Comparison of ENCODE assay signal across 21 cellular contexts in the genomic region with DNA sequence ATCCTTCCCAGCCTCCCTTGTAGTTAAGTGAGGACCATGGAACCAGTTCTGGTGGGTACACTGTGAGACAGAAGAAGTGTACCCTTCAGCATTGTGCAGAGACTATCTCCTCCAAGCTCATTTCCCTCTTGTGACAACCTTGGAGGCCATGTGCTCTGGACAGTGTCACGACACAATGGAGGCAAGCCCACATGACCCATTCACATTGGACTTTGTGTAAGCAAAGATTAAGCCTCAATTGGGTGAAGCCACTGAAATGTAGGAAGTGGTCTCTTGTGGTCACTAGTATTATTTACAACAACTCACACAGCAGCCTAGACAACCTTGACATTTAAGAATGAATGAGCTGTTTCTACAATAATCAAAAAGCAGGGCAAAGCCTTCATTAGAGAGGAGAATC.
A peak's percentile ranks its signal among the peaks of the same experiment; 100 is the strongest.
DNase-seq lines count a peak whose midpoint lies in the region; ATAC-seq, FAIRE-seq and TF ChIP-seq lines count a peak whose summit lies in the region.
"Had no signal": no experiment of that assay in that cellular context is flagged by ENCODE, and none has a peak within 500 bp of the region (broad histone marks: within the 10 kb centered on the region; RNA-seq: fewer than 3 reads in every experiment).

No MANE protein-coding gene starts in this region.

- TF ChIP-seq CTCF in H1 (IDR thresholded peaks at IDR 0.05; ENCODE audit: control extremely low read depth in 1 of 3, insufficient read depth in 1 of 3, low read depth in 1 of 3, low read length in 3 of 3), result no peak

- no peaks in the 10 kb centered on the region for H3K36me3 Mint-ChIP-seq in stimulated activated effector memory CD8-positive, alpha-beta T cell treated with anti-CD3 and anti-CD28 coated beads, Interleukin-12 subunit alpha, Interleukin-12 subunit beta, amount 100 ng/mL, for 72 hours
- H3K36me3 Mint-ChIP-seq: CD4-positive, CD25-positive, alpha-beta regulatory T cell had no signal

- no peak overlapping the region for H4K5ac ChIP-seq in H1 (ENCODE audit: insufficient read length, low read depth, low read length)

- H4K91ac ChIP-seq in H1 (replicated peaks; ENCODE audit: insufficient read length, low read length), result no peak overlapping the region

- TF ChIP-seq POLR2A in H1 (IDR thresholded peaks at IDR 0.05; ENCODE audit: control extremely low read depth in 1 of 2, low read depth in 2 of 2, low read length in 2 of 2), result no peak

- no peaks in the 10 kb centered on the region for H3K9me3 ChIP-seq in H1 (ENCODE audit: insufficient read depth in 2 of 2, low read depth in 1 of 2, low read length in 1 of 2)

- H3K4me3 ChIP-seq in H1 (ENCODE audit: extremely low read depth in 1 of 4, insufficient read depth in 2 of 4, low read depth in 3 of 4, low read length in 4 of 4), result no peak overlapping the region

- no peak for TF ChIP-seq RAD21 in H1 (IDR thresholded peaks at IDR 0.05 in 1 of 2, conservative IDR thresholded peaks at IDR 0.05 in 1 of 2; ENCODE audit: low read depth in 2 of 2, low read length in 2 of 2)

- no peaks in the 10 kb centered on the region; a peak in 1 of 7 replicates for H3K4me1 ChIP-seq in H1 (replicated peaks in 1 of 4; ENCODE audit: control insufficient read depth in 3 of 4, insufficient read depth in 4 of 4, low read length in 3 of 4)

- H3K79me2 ChIP-seq in H1 (ENCODE audit: control insufficient read depth in 1 of 2, insufficient read depth in 2 of 2, low read length in 2 of 2), result no peaks in the 10 kb centered on the region

- CTCF ChIA-PET in H1 (lab: Charles Lee; ENCODE audit: partially characterized antibody), result no interaction called here

- H3K27me3 ChIP-seq in H1 (replicated peaks in 1 of 4; ENCODE audit: control insufficient read depth in 3 of 4, extremely low read depth in 1 of 4, insufficient read depth in 3 of 4, low read length in 3 of 4), result no peaks in the 10 kb centered on the region

- no peak overlapping the region; the same call in 1 of the 2 replicates for H2BK12ac ChIP-seq in H1 (ENCODE audit: low read depth, low read length)

- H3K23me2 ChIP-seq in H1 (ENCODE audit: low read depth, low read length), result no peaks in the 10 kb centered on the region

- no peak overlapping the region for H3K14ac ChIP-seq in H1 (ENCODE audit: insufficient read length)

- H3K4ac ChIP-seq in H1 (replicated peaks; ENCODE audit: insufficient read length, low read depth, low read length), result peak overlapping the region; percentile 23

- H4K8ac ChIP-seq in H1 (ENCODE audit: extremely low read depth, insufficient read depth, low read length), result no peak overlapping the region

- no peaks in the 10 kb centered on the region for H3K79me1 ChIP-seq in H1 (ENCODE audit: low read depth, low read length)

- no peak overlapping the region for H3K56ac ChIP-seq in H1 (replicated peaks; ENCODE audit: insufficient read length, low read depth, low read length)

- no peak overlapping the region for H2AK5ac ChIP-seq in H1 (ENCODE audit: low read depth, low read length)

- H2BK15ac ChIP-seq in H1 (ENCODE audit: low read length), result no peak overlapping the region

- H3K23ac ChIP-seq in H1 (ENCODE audit: insufficient read length), result no peak overlapping the region

- H3K36me3 ChIP-seq in H1 (ENCODE audit: control insufficient read depth in 2 of 4, insufficient read depth in 4 of 4, low read length in 3 of 4), result no peaks in the 10 kb centered on the region

- no peak overlapping the region for H2BK5ac ChIP-seq in H1 (ENCODE audit: low read depth, low read length)

- H3K27ac ChIP-seq in H1 (ENCODE audit: low read depth, low read length), result no peak overlapping the region

- POLR2A ChIA-PET in H1 (lab: Charles Lee; ENCODE audit: partially characterized antibody), result no interaction called here

- DNase-seq in NOMO-1 treated with DMSO at 0.1 percent for 48 hours (lab: John Stamatoyannopoulos, UW; ENCODE audit: unreplicated experiment) (peak; percentile 5), NOMO-1 treated with dmso at 0.1 percent for 144 hours (lab: John Stamatoyannopoulos, UW; ENCODE audit: unreplicated experiment) (no peak), MV-4-11 (lab: John Stamatoyannopoulos, UW) (peak; percentile 76), H1 (ENCODE audit: low read depth in 1 of 2, low spot score in 2 of 2) (no peak), cortex of kidney (lab: John Stamatoyannopoulos, UW) (no peak)
- no peak for DNase-seq in stimulated activated effector memory CD8-positive, alpha-beta T cell treated with anti-CD3 and anti-CD28 coated beads, Interleukin-12 subunit alpha, Interleukin-12 subunit beta, amount 100 ng/mL, for 72 hours (ENCODE audit: low spot score in 2 of 2)
- DNase-seq: CD4-positive, CD25-positive, alpha-beta regulatory T cell; COR-L47; DMS 273 treated with DMSO at 0.1 percent for 48 hours; HCEC 1CT; KG1; NCI-H1092; NCI-H1436 treated with DMSO at 0.1 percent for 48 hours; NCI-H2081; NCI-H446 treated with DMSO at 0.1 percent for 48 hours; PC-3 had no signal

- H2BK120ac ChIP-seq in H1 (replicated peaks; ENCODE audit: low read depth, low read length), result no peak overlapping the region

- H3K4me3 Mint-ChIP-seq in stimulated activated effector memory CD8-positive, alpha-beta T cell treated with anti-CD3 and anti-CD28 coated beads, Interleukin-12 subunit alpha, Interleukin-12 subunit beta, amount 100 ng/mL, for 72 hours, result no peak overlapping the region
- H3K4me3 Mint-ChIP-seq: B cell; CD4-positive, CD25-positive, alpha-beta regulatory T cell; T-helper 1 cell treated with Interleukin-12 subunit alpha and Interleukin-12 subunit beta and Interleukin-4 antibody, amounts not matched to agents 30 μg/mL and 1 μg/mL, for 36 hours had no signal

- H3K4me2 ChIP-seq in H1 (ENCODE audit: insufficient read depth in 1 of 2, low read depth in 2 of 2, low read length in 2 of 2), result no peak overlapping the region

- peaks cover 4% of the 10 kb centered on the region for H3K9me3 Mint-ChIP-seq in stimulated activated effector memory CD8-positive, alpha-beta T cell treated with anti-CD3 and anti-CD28 coated beads, Interleukin-12 subunit alpha, Interleukin-12 subunit beta, amount 100 ng/mL, for 72 hours

- ATAC-seq in stimulated activated effector memory CD8-positive, alpha-beta T cell treated with anti-CD3 and anti-CD28 coated beads, Interleukin-12 subunit alpha, Interleukin-12 subunit beta, amount 100 ng/mL, for 72 hours, result peak; percentile 34
- ATAC-seq in GM19023 (IDR thresholded peaks at IDR 0.05; ENCODE audit: unreplicated experiment) (no peak), HG03175 (IDR thresholded peaks at IDR 0.05; ENCODE audit: unreplicated experiment) (no peak)
- ATAC-seq: HepG2, PC-3 had no signal

- no peak overlapping the region for H2BK20ac ChIP-seq in H1 (ENCODE audit: low read length)

- no peak for TF ChIP-seq EP300 in H1 (IDR thresholded peaks at IDR 0.05; ENCODE audit: borderline replicate concordance in 1 of 2, low read depth in 2 of 2, low read length in 2 of 2)

- no peak overlapping the region for H3K18ac ChIP-seq in H1 (ENCODE audit: extremely low read depth, low read length)

- H3K9ac ChIP-seq in H1 (replicated peaks in 1 of 4; ENCODE audit: extremely low read depth in 1 of 4, low read depth in 3 of 4, low read length in 3 of 4), result no peak overlapping the region

- no peaks in the 10 kb centered on the region for H4K20me1 ChIP-seq in H1 (replicated peaks in 1 of 2; ENCODE audit: control insufficient read depth in 1 of 2, insufficient read depth in 2 of 2, low read length in 2 of 2)

- FAIRE-seq in H1 (lab: Jason Lieb, UNC), result no peak
- FAIRE-seq: HepG2 had no signal

- H3K4me1 Mint-ChIP-seq in stimulated activated effector memory CD8-positive, alpha-beta T cell treated with anti-CD3 and anti-CD28 coated beads, Interleukin-12 subunit alpha, Interleukin-12 subunit beta, amount 100 ng/mL, for 72 hours, result no peaks in the 10 kb centered on the region
- H3K4me1 Mint-ChIP-seq: B cell; CD4-positive, CD25-positive, alpha-beta regulatory T cell had no signal

- no peak overlapping the region for H2AFZ ChIP-seq in H1 (ENCODE audit: low read length)

- no peak overlapping the region for H3K27ac Mint-ChIP-seq in stimulated activated effector memory CD8-positive, alpha-beta T cell treated with anti-CD3 and anti-CD28 coated beads, Interleukin-12 subunit alpha, Interleukin-12 subunit beta, amount 100 ng/mL, for 72 hours
- H3K27ac Mint-ChIP-seq: B cell; CD4-positive, CD25-positive, alpha-beta regulatory T cell had no signal

- WGBS in H1 (ENCODE audit: extremely low coverage in 1 of 2, insufficient coverage in 1 of 2, insufficient read length in 1 of 2, insufficient replicate concordance in 2 of 2, low coverage in 1 of 2, low lambda C conversion rate in 2 of 2, missing lambda C conversion rate in 1 of 2), 2 experiments, result 83% methylated on average over 1 of the region's 1 CpG; no CpG with 5 or more reads in 1 of the 2 experiments

TF ChIP-seq in H1, 55 proteins besides CTCF, POLR2A, EP300 and RAD21:
- TF ChIP-seq SAP30 (IDR thresholded peaks at IDR 0.05; ENCODE audit: insufficient read depth, insufficient replicate concordance, low read length) (no peak), SP2 (IDR thresholded peaks at IDR 0.05; ENCODE audit: low read length) (no peak), SIN3A (conservative IDR thresholded peaks at IDR 0.05 in 1 of 2, IDR thresholded peaks at IDR 0.05 in 1 of 2; ENCODE audit: low read depth in 1 of 2, low read length in 2 of 2) (no peak), RFX5 (IDR thresholded peaks at IDR 0.05; ENCODE audit: borderline replicate concordance, low read depth, low read length) (no peak), NANOG (IDR thresholded peaks at IDR 0.05; ENCODE audit: insufficient read depth, low read depth, low read length, poor library complexity, severe bottlenecking) (no peak), POLR2AphosphoS5 (IDR thresholded peaks at IDR 0.05; ENCODE audit: low read depth, low read length) (no peak), POU5F1 (IDR thresholded peaks at IDR 0.05; ENCODE audit: low read depth, low read length) (no peak), SP4 (IDR thresholded peaks at IDR 0.05; ENCODE audit: low read length) (no peak), GABPA (IDR thresholded peaks at IDR 0.05; ENCODE audit: borderline replicate concordance, insufficient read depth, low read length) (no peak), EZH2 (IDR thresholded peaks at IDR 0.05; ENCODE audit: low read depth, low read length, severe bottlenecking) (no peak), RNF2 (IDR thresholded peaks at IDR 0.05; ENCODE audit: borderline replicate concordance, low read depth, low read length, missing control alignments, poor library complexity, severe bottlenecking) (no peak), ZNF274 (IDR thresholded peaks at IDR 0.05; ENCODE audit: borderline replicate concordance, extremely low read depth, low read length) (no peak)

Comparison
In these comparisons a context has a peak if more than half of its experiments do, and no peak if none do; other contexts are left out.
1. DNase-seq: peak in NOMO-1 treated with DMSO at 0.1 percent for 48 hours (single experiment) and MV-4-11 (single experiment); none in NOMO-1 treated with dmso at 0.1 percent for 144 hours (single experiment), H1 (0 of 2), stimulated activated effector memory CD8-positive, alpha-beta T cell treated with anti-CD3 and anti-CD28 coated beads, Interleukin-12 subunit alpha, Interleukin-12 subunit beta, amount 100 ng/mL, for 72 hours (0 of 2) and cortex of kidney (single experiment).